ENCODE assay signal across 11 cellular contexts in the genomic region with DNA sequence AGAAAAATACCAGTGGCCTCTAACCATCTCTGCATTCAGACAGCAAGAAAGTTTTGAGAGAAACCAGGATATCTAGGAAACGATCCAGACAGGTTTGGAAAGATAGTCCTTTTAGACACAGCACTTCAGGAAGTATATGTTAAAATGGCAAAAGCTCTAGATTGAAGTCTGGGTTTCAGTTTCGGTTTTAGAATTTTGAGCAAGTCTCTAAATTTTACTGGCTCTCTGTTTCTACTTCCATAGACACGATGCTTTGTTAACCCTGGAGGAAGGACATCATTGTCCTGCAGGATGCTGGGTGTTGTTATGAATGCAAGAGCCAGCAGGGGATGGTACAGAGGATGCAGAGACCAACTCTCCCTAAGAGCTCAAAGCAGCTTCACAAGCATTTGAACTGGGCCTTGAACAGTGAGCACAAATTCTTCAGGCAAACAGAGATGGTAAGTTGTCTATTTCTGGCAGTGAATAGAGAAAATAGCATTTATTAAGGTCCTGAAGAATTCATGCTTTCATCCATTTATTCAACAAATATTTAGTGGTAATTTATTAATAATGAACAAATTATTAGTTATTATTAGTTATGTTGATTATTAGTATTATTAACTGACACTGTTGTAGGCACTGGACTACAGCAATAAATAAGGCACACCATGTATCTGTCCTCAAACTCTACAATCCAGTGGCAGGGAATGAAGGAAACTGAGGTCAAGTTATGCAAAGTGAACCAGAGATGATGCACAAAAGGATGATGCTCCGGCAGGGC.
DNase-seq lines count a peak whose midpoint lies in the region; ATAC-seq, FAIRE-seq and TF ChIP-seq lines count a peak whose summit lies in the region.
"Had no signal": no experiment of that assay in that cellular context is flagged by ENCODE, and none has a peak within 500 bp of the region (broad histone marks: within the 10 kb centered on the region; RNA-seq: fewer than 3 reads in every experiment).

No MANE protein-coding gene starts in this region.

- no peaks in the 10 kb centered on the region for H3K79me2 ChIP-seq in ACC112 (ENCODE audit: control insufficient read depth, insufficient read depth, low read length, unreplicated experiment)

- H3K4me3 ChIP-seq in ACC112 (ENCODE audit: low read depth, low read length), result peak overlapping the region; percentile 62
- no peak overlapping the region for H3K4me3 ChIP-seq in foreskin fibroblast (ENCODE audit: low read depth in 1 of 2, low read length in 2 of 2)

- DNase-seq in GM12891 (ENCODE audit: insufficient read length, low spot score) (peak; percentile 5), RPMI8226 (peak; percentile 11), foreskin fibroblast (peak in 1 of 2 donors; percentile 37), 8988T (no peak), NCI-H446 (lab: John Stamatoyannopoulos, UW) (no peak)
- no peak for DNase-seq in stimulated activated CD4-positive, alpha-beta T cell treated with anti-CD3 and anti-CD28 coated beads, Interleukin-2, amount 100 ng/mL, for 48 hours
- DNase-seq: GF-D8, natural killer cell had no signal

- no peaks in the 10 kb centered on the region for H3K36me3 ChIP-seq in ACC112 (ENCODE audit: insufficient read depth, low read length)

- peak; percentile 27 for TF ChIP-seq CTCF in foreskin fibroblast (IDR thresholded peaks at IDR 0.05; ENCODE audit: low read depth, low read length)

- peak overlapping the region; percentile 98 for H2AFZ ChIP-seq in ACC112 (ENCODE audit: low read length, unreplicated experiment)

- no peaks in the 10 kb centered on the region for H3K27me3 ChIP-seq in ACC112 (ENCODE audit: insufficient read depth, low read length)

- H3K27ac ChIP-seq in ACC112 (ENCODE audit: low read depth, low read length), result peak overlapping the region; percentile 1; the same call in 1 of the 2 replicates
- H3K27ac ChIP-seq: HL-60 had no signal

- TF ChIP-seq POLR2A in GM12891 (IDR thresholded peaks at IDR 0.05; ENCODE audit: low read depth, low read length), result no peak

- H3K4me1 ChIP-seq in ACC112 (ENCODE audit: control insufficient read depth, insufficient read depth, low read length, unreplicated experiment), result peaks cover 37% of the 10 kb centered on the region

- no peak for ATAC-seq in HG02981 (IDR thresholded peaks at IDR 0.05; ENCODE audit: unreplicated experiment)

- FAIRE-seq in GM12891 (lab: Jason Lieb, UNC), result no peak

TF ChIP-seq in GM12891, 5 proteins besides CTCF, POLR2A, EP300 and RAD21:
- TF ChIP-seq PAX5 (IDR thresholded peaks at IDR 0.05; ENCODE audit: insufficient read depth, low read length, severe bottlenecking), result no peak
- no peak for TF ChIP-seq SPI1 (IDR thresholded peaks at IDR 0.05; ENCODE audit: low read depth, low read length)
- no peak for TF ChIP-seq POLR2AphosphoS5 (IDR thresholded peaks at IDR 0.05; ENCODE audit: low read depth, low read length)
- no peak for TF ChIP-seq POU2F2 (IDR thresholded peaks at IDR 0.05; ENCODE audit: low read depth, low read length)
- no peak for TF ChIP-seq TAF1 (IDR thresholded peaks at IDR 0.05; ENCODE audit: low read depth, low read length)

Comparison
In these comparisons a context has a peak if more than half of its experiments do, and no peak if none do; other contexts are left out.
1. DNase-seq: peak in GM12891 (single experiment) and RPMI8226 (single experiment); none in stimulated activated CD4-positive, alpha-beta T cell treated with anti-CD3 and anti-CD28 coated beads, Interleukin-2, amount 100 ng/mL, for 48 hours (0 of 2), 8988T (single experiment) and NCI-H446 (0 of 2).